ENCODE assay signal across 35 cellular contexts in the genomic region with DNA sequence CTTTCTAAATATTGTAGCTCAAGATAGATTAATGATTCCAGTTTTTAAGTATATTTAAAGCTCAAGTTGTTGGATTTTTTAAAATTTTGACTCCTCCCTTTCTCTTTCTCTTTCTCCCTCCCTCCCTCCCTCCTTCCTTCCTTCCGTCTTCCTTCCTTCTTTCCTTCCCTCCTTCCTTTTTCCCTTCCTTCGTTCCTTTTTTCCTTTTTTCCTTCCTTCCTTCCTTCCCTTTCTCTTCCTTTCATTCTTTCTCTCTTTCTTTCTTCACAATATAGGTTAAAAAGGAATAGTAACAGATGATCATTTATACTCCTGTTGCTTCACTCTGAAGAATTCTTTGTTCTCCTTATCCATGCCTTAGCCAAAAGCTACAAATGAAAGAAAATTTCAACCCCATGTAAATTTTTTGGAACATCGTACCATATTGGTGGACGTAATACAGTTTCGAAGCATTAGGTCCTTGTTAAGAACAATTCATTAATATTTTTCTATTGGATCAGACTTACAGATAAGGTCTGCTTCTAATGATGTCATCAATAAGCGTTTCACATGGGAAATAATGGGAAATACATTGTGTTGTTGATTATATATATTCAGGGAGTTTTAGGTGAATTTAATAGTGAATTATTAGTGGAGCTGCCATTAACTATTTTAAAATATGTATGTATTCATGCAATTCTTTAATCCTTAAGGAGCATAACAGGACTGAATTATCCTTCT.
"Had no signal": no experiment of that assay in that cellular context is flagged by ENCODE, and none has a peak within 500 bp of the region (broad histone marks: within the 10 kb centered on the region; RNA-seq: fewer than 3 reads in every experiment).

No MANE protein-coding gene starts in this region.

- H3K4me3 ChIP-seq: MG63 had no signal

- H3K27me3 ChIP-seq: MG63 had no signal

- DNase-seq: MG63, MM.1S, MV-4-11, NCI-H1048, NCI-H1092, NCI-H1092 treated with DMSO at 0.1 percent for 48 hours, NCI-H1105, NCI-H1105 treated with DMSO at 0.1 percent for 48 hours, NCI-H1417, NCI-H1417 treated with DMSO at 0.1 percent for 48 hours, NCI-H1436, NCI-H1436 treated with DMSO at 0.1 percent for 48 hours, NCI-H146, NCI-H1694, NCI-H1694 treated with DMSO at 0.1 percent for 48 hours, NCI-H187, NCI-H187 treated with DMSO at 0.1 percent for 48 hours, NCI-H1930, NCI-H2029, NCI-H2029 treated with DMSO at 0.1 percent for 48 hours, NCI-H2081, NCI-H2081 treated with DMSO at 0.1 percent for 48 hours, NCI-H2107, NCI-H2171, NCI-H2171 treated with DMSO at 0.1 percent for 48 hours, NCI-H2227 treated with DMSO at 0.1 percent for 48 hours, NCI-H226, NCI-H345, NCI-H446, NCI-H446 treated with DMSO at 0.1 percent for 48 hours, NCI-H510A, NCI-H510A treated with DMSO at 0.1 percent for 48 hours, NCI-H524, NCI-H524 treated with DMSO at 0.1 percent for 48 hours, NCI-H526 had no signal

- H3K36me3 ChIP-seq: MG63 had no signal

- H3K9me3 ChIP-seq: MG63 had no signal
